In genomic region chr7:150961510-150962284, GRCh38 we compare ENCODE assay signal across 1 cellular context.
TF ChIP-seq lines count a peak whose summit lies in the region.

No MANE protein-coding gene starts in this region.

TF ChIP-seq in K562, 482 proteins besides CTCF, POLR2A, EP300 and RAD21 (continued from another document and continues in another):
- TF ChIP-seq AFF4 (CRISPR knock-in tag; IDR thresholded peaks at IDR 0.05): no peak
- no peak for TF ChIP-seq ZNF224 (CRISPR knock-in tag; IDR thresholded peaks at IDR 0.05)
- TF ChIP-seq ZNF76 (CRISPR knock-in tag; IDR thresholded peaks at IDR 0.05; ENCODE audit: borderline replicate concordance): no peak
- 0 out of 2 replicates have a peak, but pooled peaks have one; percentile 23 for TF ChIP-seq HOXB6 (CRISPR knock-in tag; IDR thresholded peaks at IDR 0.05; ENCODE audit: borderline replicate concordance)
- TF ChIP-seq ZNF740 (CRISPR knock-in tag; IDR thresholded peaks at IDR 0.05): 0 out of 2 replicates have a peak, but pooled peaks have one; percentile 59
- TF ChIP-seq ZNF740 (tag; IDR thresholded peaks at IDR 0.05): no peak
- peak; percentile 18 to 36 for TF ChIP-seq E2F6 (IDR thresholded peaks at IDR 0.05; ENCODE audit: borderline replicate concordance in 1 of 2, extremely low read depth in 1 of 2, insufficient read depth in 1 of 2, insufficient read length in 1 of 2, low read depth in 1 of 2, low read length in 1 of 2, poor library complexity in 1 of 2, severe bottlenecking in 1 of 2)
- TF ChIP-seq ZBTB43 (CRISPR knock-in tag; IDR thresholded peaks at IDR 0.05): no peak
- TF ChIP-seq ZNF324 (CRISPR knock-in tag; IDR thresholded peaks at IDR 0.05): 0 out of 2 replicates have a peak, but pooled peaks have one; percentile 4
- TF ChIP-seq CEBPB (tag; IDR thresholded peaks at IDR 0.05): no peak
- 0 out of 2 replicates have a peak, but pooled peaks have one; percentile 32 for TF ChIP-seq GMEB1 (CRISPR knock-in tag; IDR thresholded peaks at IDR 0.05)
- no peak for TF ChIP-seq TSHZ1 (CRISPR knock-in tag; IDR thresholded peaks at IDR 0.05)
- no peak for TF ChIP-seq SAFB2 (IDR thresholded peaks at IDR 0.05; ENCODE audit: borderline replicate concordance, low read depth, low read length, severe bottlenecking)
- no peak for TF ChIP-seq ZNF785 (CRISPR knock-in tag; IDR thresholded peaks at IDR 0.05)
- no peak for TF ChIP-seq STAG1 (CRISPR knock-in tag; IDR thresholded peaks at IDR 0.05; ENCODE audit: borderline replicate concordance)
- no peak for TF ChIP-seq ARID2 (IDR thresholded peaks at IDR 0.05)
- no peak for TF ChIP-seq NFXL1 (CRISPR knock-in tag; IDR thresholded peaks at IDR 0.05)
- no peak for TF ChIP-seq EP400 (IDR thresholded peaks at IDR 0.05)
- TF ChIP-seq SFPQ (IDR thresholded peaks at IDR 0.05; ENCODE audit: low read depth, low read length): no peak
- no peak for TF ChIP-seq HES1 (IDR thresholded peaks at IDR 0.05; ENCODE audit: low read depth)
- TF ChIP-seq KLF13 (tag; IDR thresholded peaks at IDR 0.05; ENCODE audit: borderline replicate concordance, low read depth): no peak
- TF ChIP-seq TAF7 (tag; IDR thresholded peaks at IDR 0.05): no peak; the same call in none of the 2 replicates
- TF ChIP-seq PPARD (CRISPR knock-in tag; IDR thresholded peaks at IDR 0.05): no peak
- no peak for TF ChIP-seq RBM15 (IDR thresholded peaks at IDR 0.05; ENCODE audit: insufficient read depth, low read length)
- TF ChIP-seq FOS (IDR thresholded peaks at IDR 0.05; ENCODE audit: extremely low read depth, insufficient read length): no peak
- TF ChIP-seq SMAD4 (CRISPR knock-in tag; conservative IDR thresholded peaks at IDR 0.05): peak; percentile 86
- TF ChIP-seq U2AF1 (optimal IDR thresholded peaks at IDR 0.05; ENCODE audit: low read depth, low read length): no peak
- no peak for TF ChIP-seq ZC3H11A (IDR thresholded peaks at IDR 0.05; ENCODE audit: low read depth, low read length)
- TF ChIP-seq ZNF316 (IDR thresholded peaks at IDR 0.05): no peak
- no peak for TF ChIP-seq ZNF140 (CRISPR knock-in tag; IDR thresholded peaks at IDR 0.05)
- no peak for TF ChIP-seq ZNF121 (CRISPR knock-in tag; conservative IDR thresholded peaks at IDR 0.05)
- no peak for TF ChIP-seq RBM39 (optimal IDR thresholded peaks at IDR 0.05; ENCODE audit: low read depth, low read length)
- peak; percentile 31 for TF ChIP-seq FIP1L1 (IDR thresholded peaks at IDR 0.05; ENCODE audit: low read depth, low read length, poor library complexity, severe bottlenecking)
- TF ChIP-seq ZNF695 (CRISPR knock-in tag; IDR thresholded peaks at IDR 0.05): no peak
- TF ChIP-seq KDM4B (IDR thresholded peaks at IDR 0.05; ENCODE audit: borderline replicate concordance in 2 of 2, low read depth in 1 of 2): no peak
- no peak for TF ChIP-seq HIVEP1 (CRISPR knock-in tag; IDR thresholded peaks at IDR 0.05)
- no peak for TF ChIP-seq EZH2 (IDR thresholded peaks at IDR 0.05; ENCODE audit: borderline replicate concordance, low read depth, low read length)
- no peak for TF ChIP-seq DPF2 (IDR thresholded peaks at IDR 0.05)
- no peak for TF ChIP-seq ZBTB1 (CRISPR knock-in tag; IDR thresholded peaks at IDR 0.05; ENCODE audit: borderline replicate concordance, low read depth)
- TF ChIP-seq THRB (CRISPR knock-in tag; conservative IDR thresholded peaks at IDR 0.05): no peak
- TF ChIP-seq BRD4 (IDR thresholded peaks at IDR 0.05): 0 out of 2 replicates have a peak, but pooled peaks have one; percentile 21
- TF ChIP-seq ZNF436 (CRISPR knock-in tag; IDR thresholded peaks at IDR 0.05): no peak
- TF ChIP-seq MAZ (CRISPR knock-in tag; conservative IDR thresholded peaks at IDR 0.05 in 1 of 2, IDR thresholded peaks at IDR 0.05 in 1 of 2): peak in 1 of 2 experiments; percentile 61; a peak in 2 of 4 replicates
- TF ChIP-seq DACH1 (IDR thresholded peaks at IDR 0.05; ENCODE audit: partially characterized antibody): peak; percentile 60
- TF ChIP-seq RNF2 (IDR thresholded peaks at IDR 0.05): peak; percentile 45; the same call in 1 of the 2 replicates
- TF ChIP-seq RB1 (IDR thresholded peaks at IDR 0.05; ENCODE audit: low read depth): no peak
- no peak for TF ChIP-seq NUFIP1 (IDR thresholded peaks at IDR 0.05; ENCODE audit: partially characterized antibody)
- TF ChIP-seq ZBTB8A (IDR thresholded peaks at IDR 0.05; ENCODE audit: partially characterized antibody): no peak
